ENCODE assay signal across 11 cellular contexts in the genomic region with DNA sequence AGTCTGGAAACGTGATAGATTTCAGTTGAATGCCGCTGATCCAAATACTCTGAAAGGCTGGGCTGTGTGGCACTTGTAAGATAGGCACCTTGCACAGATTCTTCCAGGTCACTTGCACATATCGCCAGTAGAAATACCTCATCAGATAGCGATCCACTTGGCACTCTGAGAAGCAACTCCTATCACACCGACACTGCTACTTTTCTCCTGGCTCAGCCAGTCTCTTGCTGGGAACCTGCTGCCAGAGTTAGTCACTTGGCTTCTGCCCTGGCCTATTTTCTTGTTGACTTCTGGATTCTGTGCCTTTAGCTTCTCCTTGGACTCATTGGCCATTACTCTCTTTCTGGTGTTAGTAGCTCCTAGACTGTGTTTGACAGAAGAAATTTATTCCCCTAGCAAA.
A peak's percentile ranks its signal among the peaks of the same experiment; 100 is the strongest.
DNase-seq lines count a peak whose midpoint lies in the region; ATAC-seq and TF ChIP-seq lines count a peak whose summit lies in the region.
"Had no signal": no experiment of that assay in that cellular context is flagged by ENCODE, and none has a peak within 500 bp of the region (broad histone marks: within the 10 kb centered on the region; RNA-seq: fewer than 3 reads in every experiment).

No MANE protein-coding gene starts in this region.

- H3K9me2 ChIP-seq in SK-N-SH: no peaks in the 10 kb centered on the region

- DNase-seq in SK-N-SH (no peak), left ventricle myocardium inferior (no peak), HEK293T (ENCODE audit: extremely low spot score) (no peak), NCI-H748 (lab: John Stamatoyannopoulos, UW; ENCODE audit: unreplicated experiment) (no peak), ecto neural progenitor cell (ENCODE audit: low spot score) (no peak)
- no peak for DNase-seq in activated CD8-positive, alpha-beta T cell treated with anti-CD3 and anti-CD28 coated beads, Interleukin-2, amount 10 ng/mL, durations not matched to agents 7 days and 5 days
- DNase-seq in stimulated activated naive CD8-positive, alpha-beta T cell treated with anti-CD3 and anti-CD28 coated beads, Interleukin-15, amount 100 ng/mL, for 72 hours: no peak
- DNase-seq: activated CD4-positive, alpha-beta T cell treated with anti-CD3 and anti-CD28 coated beads for 1 hour; left colon; NCI-H510A had no signal

- H3K4me1 Mint-ChIP-seq in activated CD8-positive, alpha-beta T cell treated with anti-CD3 and anti-CD28 coated beads, Interleukin-2, amount 10 ng/mL, durations not matched to agents 7 days and 5 days (ENCODE audit: low read depth): peaks cover 78% of the 10 kb centered on the region
- H3K4me1 Mint-ChIP-seq in stimulated activated naive CD8-positive, alpha-beta T cell treated with anti-CD3 and anti-CD28 coated beads, Interleukin-15, amount 100 ng/mL, for 72 hours: peaks cover 85% of the 10 kb centered on the region

- H3K27ac ChIP-seq in SK-N-SH (ENCODE audit: low read depth in 2 of 2, low read length in 1 of 2) (peak overlapping the region; percentile 29 to 77; a peak in 2 of 4 replicates), left ventricle myocardium inferior (replicated peaks) (peak overlapping the region; percentile 63)

- no peaks in the 10 kb centered on the region for H3K9me3 Mint-ChIP-seq in activated CD8-positive, alpha-beta T cell treated with anti-CD3 and anti-CD28 coated beads, Interleukin-2, amount 10 ng/mL, durations not matched to agents 7 days and 5 days (ENCODE audit: insufficient read depth)
- H3K9me3 Mint-ChIP-seq in stimulated activated naive CD8-positive, alpha-beta T cell treated with anti-CD3 and anti-CD28 coated beads, Interleukin-15, amount 100 ng/mL, for 72 hours: peaks cover 0 to 5% of the 10 kb centered on the region in 2 donors

- no peaks in the 10 kb centered on the region for H3K9me3 ChIP-seq in SK-N-SH
- no peaks in the 10 kb centered on the region for H3K9me3 ChIP-seq in left ventricle myocardium inferior (replicated peaks)

- H3K27me3 ChIP-seq in SK-N-SH (ENCODE audit: insufficient read depth) (no peaks in the 10 kb centered on the region), left ventricle myocardium inferior (ENCODE audit: low read depth) (no peaks in the 10 kb centered on the region)

- no peak overlapping the region for H3K4me3 ChIP-seq in SK-N-SH (ENCODE audit: low read depth in 2 of 2, low read length in 1 of 2)
- H3K4me3 ChIP-seq in left ventricle myocardium inferior: peak overlapping the region; percentile 24

- H3K9ac ChIP-seq in SK-N-SH: no peak overlapping the region

- no peak overlapping the region; the same call in 1 of the 2 replicates for H3K4me2 ChIP-seq in SK-N-SH

- H3K4me1 ChIP-seq in SK-N-SH (ENCODE audit: control insufficient read depth in 1 of 2, insufficient read depth in 2 of 2, low read depth in 1 of 2, low read length in 1 of 2) (peaks cover 3 to 8% of the 10 kb centered on the region in 2 experiments; a peak in 3 of 4 replicates), left ventricle myocardium inferior (peaks cover 91% of the 10 kb centered on the region)

- TF ChIP-seq RAD21 in SK-N-SH (IDR thresholded peaks at IDR 0.05; ENCODE audit: low read length): no peak

- intact Hi-C loops in left ventricle myocardium inferior (cut with micrococcal nuclease): no loop called here

- H3K27me3 Mint-ChIP-seq in activated CD8-positive, alpha-beta T cell treated with anti-CD3 and anti-CD28 coated beads, Interleukin-2, amount 10 ng/mL, durations not matched to agents 7 days and 5 days (ENCODE audit: low read depth): no peaks in the 10 kb centered on the region
- H3K27me3 Mint-ChIP-seq in stimulated activated naive CD8-positive, alpha-beta T cell treated with anti-CD3 and anti-CD28 coated beads, Interleukin-15, amount 100 ng/mL, for 72 hours: no peaks in the 10 kb centered on the region

- peaks cover 15% of the 10 kb centered on the region for H3F3A ChIP-seq in SK-N-SH (replicated peaks; ENCODE audit: insufficient read depth)

- POLR2A ChIA-PET in SK-N-SH (lab: Yijun Ruan, JAX) (no interaction called here), HEK293T (lab: Yijun Ruan, JAX) (no interaction called here)
- POLR2A ChIA-PET in activated CD8-positive, alpha-beta T cell treated with anti-CD3 and anti-CD28 coated beads, Interleukin-2, amount 10 ng/mL, durations not matched to agents 7 days and 5 days (lab: Charles Lee): interaction anchor here (0.9 to 1.3 kb wide), 4 partner anchors 9 to 66 kb away, joined by 3 to 6 read pairs (median 4); no protein-coding TSS in a partner anchor

- CTCF ChIA-PET in SK-N-SH (lab: Yijun Ruan, JAX): no interaction called here
- CTCF ChIA-PET in activated CD8-positive, alpha-beta T cell treated with anti-CD3 and anti-CD28 coated beads, Interleukin-2, amount 10 ng/mL, durations not matched to agents 7 days and 5 days (lab: Charles Lee): interaction anchor here (0.9 to 1.4 kb wide), 3 partner anchors 13 to 130 kb away, joined by 3 to 4 read pairs (median 3); no protein-coding TSS in a partner anchor
- CTCF ChIA-PET in HEK293T (lab: Yijun Ruan, JAX): interaction anchor here (0.6 kb wide), 1 partner anchor 1995 kb away, joined by 5 read pairs; no protein-coding TSS in a partner anchor

- H3K4me3 Mint-ChIP-seq in activated CD8-positive, alpha-beta T cell treated with anti-CD3 and anti-CD28 coated beads, Interleukin-2, amount 10 ng/mL, durations not matched to agents 7 days and 5 days: peak overlapping the region; percentile 81
- peak overlapping the region; percentile 67 to 72 for H3K4me3 Mint-ChIP-seq in stimulated activated naive CD8-positive, alpha-beta T cell treated with anti-CD3 and anti-CD28 coated beads, Interleukin-15, amount 100 ng/mL, for 72 hours

- WGBS in SK-N-SH (ENCODE audit: low lambda C conversion rate): 43% methylated on average over 5 of the region's 5 CpGs

- H3K79me2 ChIP-seq in SK-N-SH (ENCODE audit: insufficient read depth): peaks cover 39% of the 10 kb centered on the region

- no peak for TF ChIP-seq EP300 in SK-N-SH (IDR thresholded peaks at IDR 0.05; ENCODE audit: borderline replicate concordance in 1 of 2, low read depth in 1 of 2, low read length in 1 of 2)

- H3K36me3 Mint-ChIP-seq in activated CD8-positive, alpha-beta T cell treated with anti-CD3 and anti-CD28 coated beads, Interleukin-2, amount 10 ng/mL, durations not matched to agents 7 days and 5 days (ENCODE audit: low read depth): peaks cover 48% of the 10 kb centered on the region

- ATAC-seq in SK-N-SH treated with all-trans-retinoic acid at 6 μM for 48 hours: no peak; the same call in 2 of the 3 replicates
- peak; percentile 5 for ATAC-seq in activated CD8-positive, alpha-beta T cell treated with anti-CD3 and anti-CD28 coated beads, Interleukin-2, amount 10 ng/mL, durations not matched to agents 7 days and 5 days
- no peak for ATAC-seq in stimulated activated naive CD8-positive, alpha-beta T cell treated with anti-CD3 and anti-CD28 coated beads, Interleukin-15, amount 100 ng/mL, for 72 hours
- ATAC-seq: left colon had no signal

- H3K36me3 ChIP-seq in SK-N-SH (replicated peaks in 1 of 2; ENCODE audit: control insufficient read depth in 1 of 2, insufficient read depth in 2 of 2, low read length in 1 of 2): no peaks in the 10 kb centered on the region
- no peaks in the 10 kb centered on the region for H3K36me3 ChIP-seq in left ventricle myocardium inferior

- no peak for TF ChIP-seq CTCF in SK-N-SH (IDR thresholded peaks at IDR 0.05)
- no peak for TF ChIP-seq CTCF in left ventricle myocardium inferior (IDR thresholded peaks at IDR 0.05; ENCODE audit: borderline replicate concordance)

- no peak overlapping the region for H2AFZ ChIP-seq in SK-N-SH (ENCODE audit: low read depth)

- H3K27ac Mint-ChIP-seq in activated CD8-positive, alpha-beta T cell treated with anti-CD3 and anti-CD28 coated beads, Interleukin-2, amount 10 ng/mL, durations not matched to agents 7 days and 5 days: peak overlapping the region; percentile 91
- H3K27ac Mint-ChIP-seq in stimulated activated naive CD8-positive, alpha-beta T cell treated with anti-CD3 and anti-CD28 coated beads, Interleukin-15, amount 100 ng/mL, for 72 hours: peak overlapping the region in 1 of 2 donors; percentile 67

- H4K20me1 ChIP-seq in SK-N-SH (ENCODE audit: insufficient read depth): no peaks in the 10 kb centered on the region

TF ChIP-seq in SK-N-SH treated with all-trans-retinoic acid at 6 μM for 48 hours, 23 proteins besides CTCF, POLR2A, EP300 and RAD21:
- TF ChIP-seq ZFP30 (CRISPR knock-in tag; IDR thresholded peaks at IDR 0.05) (no peak), CSDC2 (CRISPR knock-in tag; IDR thresholded peaks at IDR 0.05) (no peak), SNAI2 (CRISPR knock-in tag; IDR thresholded peaks at IDR 0.05) (no peak), ZNF70 (CRISPR knock-in tag; IDR thresholded peaks at IDR 0.05) (no peak), TCF4 (CRISPR knock-in tag; IDR thresholded peaks at IDR 0.05; ENCODE audit: borderline replicate concordance) (no peak)

TF ChIP-seq in HEK293T, 16 proteins besides CTCF, POLR2A, EP300 and RAD21:
- no peak for TF ChIP-seq HDGF (IDR thresholded peaks at IDR 0.05; ENCODE audit: borderline replicate concordance)
- TF ChIP-seq SP1 (IDR thresholded peaks at IDR 0.05): no peak
- TF ChIP-seq ARNT (IDR thresholded peaks at IDR 0.05): no peak
- no peak for TF ChIP-seq BHLHE40 (IDR thresholded peaks at IDR 0.05; ENCODE audit: borderline replicate concordance)
- no peak for TF ChIP-seq ZNF384 (IDR thresholded peaks at IDR 0.05)
- no peak for TF ChIP-seq ELF4 (IDR thresholded peaks at IDR 0.05)
- TF ChIP-seq SUZ12 (IDR thresholded peaks at IDR 0.05): no peak
- TF ChIP-seq, protein P1, sequence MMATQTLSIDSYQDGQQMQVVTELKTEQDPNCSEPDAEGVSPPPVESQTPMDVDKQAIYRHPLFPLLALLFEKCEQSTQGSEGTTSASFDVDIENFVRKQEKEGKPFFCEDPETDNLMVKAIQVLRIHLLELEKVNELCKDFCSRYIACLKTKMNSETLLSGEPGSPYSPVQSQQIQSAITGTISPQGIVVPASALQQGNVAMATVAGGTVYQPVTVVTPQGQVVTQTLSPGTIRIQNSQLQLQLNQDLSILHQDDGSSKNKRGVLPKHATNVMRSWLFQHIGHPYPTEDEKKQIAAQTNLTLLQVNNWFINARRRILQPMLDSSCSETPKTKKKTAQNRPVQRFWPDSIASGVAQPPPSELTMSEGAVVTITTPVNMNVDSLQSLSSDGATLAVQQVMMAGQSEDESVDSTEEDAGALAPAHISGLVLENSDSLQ (IDR thresholded peaks at IDR 0.05): no peak
- TF ChIP-seq FOXM1 (IDR thresholded peaks at IDR 0.05; ENCODE audit: borderline replicate concordance): no peak
- TF ChIP-seq TARDBP (IDR thresholded peaks at IDR 0.05): no peak
- no peak for TF ChIP-seq CTBP1 (IDR thresholded peaks at IDR 0.05; ENCODE audit: borderline replicate concordance)
- no peak for TF ChIP-seq NFRKB (IDR thresholded peaks at IDR 0.05)
- TF ChIP-seq LEF1 (IDR thresholded peaks at IDR 0.05; ENCODE audit: borderline replicate concordance): no peak
- no peak for TF ChIP-seq FOXK2 (IDR thresholded peaks at IDR 0.05)
- TF ChIP-seq L3MBTL2 (conservative IDR thresholded peaks at IDR 0.05): no peak
- TF ChIP-seq FOXA1 (IDR thresholded peaks at IDR 0.05): no peak
